ENCODE assay signal across 26 cellular contexts in genomic region chr3:145620486-145620885, GRCh38.
"Had no signal": no experiment of that assay in that cellular context is flagged by ENCODE, and none has a peak within 500 bp of the region (broad histone marks: within the 10 kb centered on the region; RNA-seq: fewer than 3 reads in every experiment).

No MANE protein-coding gene starts in this region.

- H3K36me3 ChIP-seq: stomach, suprapubic skin, thoracic aorta, thyroid gland, tibial artery, tibial nerve, transverse colon, upper lobe of left lung, upper lobe of right lung, uterus, vagina had no signal

- H3K9me3 ChIP-seq: suprapubic skin, testis, thoracic aorta, thyroid gland, tibial artery, tibial nerve, transverse colon, upper lobe of right lung, uterus, vagina had no signal

- ATAC-seq: stimulated activated effector memory CD8-positive, alpha-beta T cell treated with anti-CD3 and anti-CD28 coated beads, Interleukin-12 subunit alpha, Interleukin-12 subunit beta, amount 100 ng/mL, for 72 hours; stimulated activated memory B cell treated with anti-CD40 and anti-IgM and Interleukin-4, amounts not matched to agents 10 μg/mL and 1 μg/mL and 100 μg/mL, for 72 hours; stimulated activated naive B cell treated with anti-CD40 and anti-IgM and Interleukin-4, amounts not matched to agents 10 μg/mL and 1 μg/mL and 100 μg/mL, for 72 hours; stimulated activated naive CD8-positive, alpha-beta T cell treated with anti-CD3 and anti-CD28 coated beads, Interleukin-15, amount 100 ng/mL, for 72 hours; stimulated activated naive CD8-positive, alpha-beta T cell treated with anti-CD3 and anti-CD28 coated beads, Interleukin-15, Interleukin-2, amounts not matched to agents 100 U/mL and 50 U/mL, for 24 hours; upper lobe of right lung had no signal

- H3K4me3 ChIP-seq: stomach, suprapubic skin, testis, thoracic aorta, thyroid gland, tibial artery, tibial nerve, transverse colon, upper lobe of left lung, upper lobe of right lung, uterus, vagina had no signal

- H3K27me3 ChIP-seq: stomach, suprapubic skin, testis, thyroid gland, tibial artery, tibial nerve, transverse colon, upper lobe of left lung, upper lobe of right lung, uterus, vagina had no signal

- H3K4me1 ChIP-seq: stomach, suprapubic skin, testis, thyroid gland, tibial artery, tibial nerve, transverse colon, upper lobe of left lung, upper lobe of right lung, uterus had no signal

- H3K27ac ChIP-seq: stomach, suprapubic skin, testis, thoracic aorta, thyroid gland, tibial artery, tibial nerve, transverse colon, upper lobe of left lung, upper lobe of right lung, uterus, vagina had no signal

- DNase-seq: stimulated activated CD4-positive, alpha-beta T cell treated with anti-CD3 and anti-CD28 coated beads, Interleukin-2, amount 100 ng/mL, for 48 hours; stimulated activated CD4-positive, alpha-beta T cell treated with anti-CD3 and anti-CD28 coated beads, Interleukin-4, amount 100 ng/mL, for 1 hour; stimulated activated CD4-positive, alpha-beta T cell treated with anti-CD3 and anti-CD28 coated beads, Interleukin-4, amount 100 ng/mL, for 24 hours; stimulated activated CD4-positive, alpha-beta T cell treated with anti-CD3 and anti-CD28 coated beads, Interleukin-4, amount 100 ng/mL, for 4 hours; stimulated activated CD8-positive, alpha-beta memory T cell treated with anti-CD3 and anti-CD28 coated beads, Interleukin-4, amount 100 ng/mL, for 48 hours; stimulated activated naive B cell treated with anti-CD40 and anti-IgM and Interleukin-4, amounts not matched to agents 10 μg/mL and 1 μg/mL and 100 μg/mL, for 72 hours; stimulated activated naive CD4-positive, alpha-beta T cell; stimulated activated naive CD4-positive, alpha-beta T cell treated with Interleukin-2 at 50 U/mL for 16 hours; stimulated activated naive CD8-positive, alpha-beta T cell treated with anti-CD3 and anti-CD28 coated beads, Interleukin-15, amount 100 ng/mL, for 72 hours; stimulated activated naive CD8-positive, alpha-beta T cell treated with anti-CD3 and anti-CD28 coated beads, Interleukin-15, Interleukin-2, amounts not matched to agents 100 U/mL and 50 U/mL, for 24 hours; stomach; substantia nigra; testis; thyroid gland; tibial artery; transverse colon; trophoblast cell; upper lobe of left lung; upper lobe of right lung; uterus had no signal
